9 cellular contexts compared by ENCODE assay signal in genomic region chr9:130681769-130682489, GRCh38. TPM values are rescaled to one million over a fixed set of nuclear protein-coding genes. Genes with fewer than 3 reads are reported as not detected.
DNase-seq lines count a peak whose midpoint lies in the region; ATAC-seq and TF ChIP-seq lines count a peak whose summit lies in the region.
"Had no signal": no experiment of that assay in that cellular context is flagged by ENCODE, and none has a peak within 500 bp of the region (broad histone marks: within the 10 kb centered on the region; RNA-seq: fewer than 3 reads in every experiment).

No MANE protein-coding gene starts in this region.

- peaks cover 9% of the 10 kb centered on the region for H3K4me1 Mint-ChIP-seq in activated T-cell treated with anti-CD3 and anti-CD28 coated beads, Interleukin-2, amount 50 U/mL, for 72 hours (ENCODE audit: low read depth)

- peaks cover 0 to 1% of the 10 kb centered on the region in 2 donors for H3K9me3 Mint-ChIP-seq in activated T-cell treated with anti-CD3 and anti-CD28 coated beads, Interleukin-2, amount 50 U/mL, for 72 hours

- H3K27me3 Mint-ChIP-seq in activated T-cell treated with anti-CD3 and anti-CD28 coated beads, Interleukin-2, amount 50 U/mL, for 72 hours (ENCODE audit: low read depth): peaks cover 12% of the 10 kb centered on the region

- H3K36me3 Mint-ChIP-seq in activated T-cell treated with anti-CD3 and anti-CD28 coated beads, Interleukin-2, amount 50 U/mL, for 72 hours (ENCODE audit: insufficient read depth in 2 of 2): no peaks in the 10 kb centered on the region

- intact Hi-C loops in left cardiac atrium (cut with DNase I): loop anchor here (2.0 to 5.0 kb wide), 3 partner anchors 55 to 219 kb away; partner anchors contain the start of gene FUBP3 (in 1 of the 2)
- intact Hi-C loops in sciatic nerve (cut with DNase I): loop anchor here (2.0 kb wide), 1 partner anchor 221 kb away; no protein-coding TSS in a partner anchor

- no peak overlapping the region for H3K27ac Mint-ChIP-seq in activated T-cell treated with anti-CD3 and anti-CD28 coated beads, Interleukin-2, amount 50 U/mL, for 72 hours

- peak; percentile 26 to 66 for ATAC-seq in activated T-cell treated with anti-CD3 and anti-CD28 coated beads, Interleukin-2, amount 50 U/mL, for 72 hours (replicated peaks in 1 of 2)
- peak; percentile 21 to 25 for ATAC-seq in left cardiac atrium
- peak; percentile 39 for ATAC-seq in sciatic nerve
- ATAC-seq in HG03342 (IDR thresholded peaks at IDR 0.05; ENCODE audit: unreplicated experiment): no peak
- ATAC-seq in HG02884 (IDR thresholded peaks at IDR 0.05; ENCODE audit: unreplicated experiment): no peak

- TF ChIP-seq CTCF in GM10266 (IDR thresholded peaks at IDR 0.05; ENCODE audit: control insufficient read depth, insufficient read depth, low read depth, missing control alignments): no peak

- peak overlapping the region; percentile 86 to 88 for H3K4me3 Mint-ChIP-seq in activated T-cell treated with anti-CD3 and anti-CD28 coated beads, Interleukin-2, amount 50 U/mL, for 72 hours

- DNase-seq in GM10266 (ENCODE audit: extremely low spot score) (peak; percentile 77), HuH-7 (ENCODE audit: low spot score) (peak; percentile 58), left cardiac atrium (no peak), sciatic nerve (ENCODE audit: low spot score) (no peak), mucosa of gallbladder (ENCODE audit: low spot score) (no peak)
- no peak for DNase-seq in activated T-cell treated with anti-CD3 and anti-CD28 coated beads, Interleukin-2, amount 50 U/mL, for 72 hours

RNA-seq across cellular contexts. Expression of gene EXOSC2, which starts 11.7 kb away (rescaled TPM):
- total RNA-seq in activated T-cell treated with anti-CD3 and anti-CD28 coated beads, Interleukin-2, amount 50 U/mL, for 72 hours: 10 to 100 TPM; 43.7 to 55.0 TPM
- total RNA-seq in left cardiac atrium (10 to 100 TPM; 14.3 to 15.4 TPM), sciatic nerve (27.2 TPM), mucosa of gallbladder (19.0 TPM)

RNA-seq across cellular contexts. Expression of gene PRDM12, which starts 17.5 kb away (rescaled TPM):
- total RNA-seq in activated T-cell treated with anti-CD3 and anti-CD28 coated beads, Interleukin-2, amount 50 U/mL, for 72 hours: not detected
- not detected for total RNA-seq in left cardiac atrium
- not detected for total RNA-seq in sciatic nerve
- total RNA-seq in mucosa of gallbladder: 0.09 TPM
- total RNA-seq: T-helper 1 cell treated with Interleukin-12 subunit alpha and Interleukin-12 subunit beta and Interleukin-4 antibody, amounts not matched to agents 30 ng/mL and 1 ng/mL, for 36 hours had no signal

Comparison
In these comparisons a context has a peak if more than half of its experiments do, and no peak if none do; other contexts are left out.
1. DNase-seq: peak in GM10266 (single experiment) and HuH-7 (single experiment); none in activated T-cell treated with anti-CD3 and anti-CD28 coated beads, Interleukin-2, amount 50 U/mL, for 72 hours (0 of 2), left cardiac atrium (single experiment), sciatic nerve (single experiment) and mucosa of gallbladder (single experiment).
2. ATAC-seq: peak in activated T-cell treated with anti-CD3 and anti-CD28 coated beads, Interleukin-2, amount 50 U/mL, for 72 hours (2 of 2), left cardiac atrium (2 of 2) and sciatic nerve (single experiment); none in HG03342 (single experiment) and HG02884 (single experiment).